In the genomic region with DNA sequence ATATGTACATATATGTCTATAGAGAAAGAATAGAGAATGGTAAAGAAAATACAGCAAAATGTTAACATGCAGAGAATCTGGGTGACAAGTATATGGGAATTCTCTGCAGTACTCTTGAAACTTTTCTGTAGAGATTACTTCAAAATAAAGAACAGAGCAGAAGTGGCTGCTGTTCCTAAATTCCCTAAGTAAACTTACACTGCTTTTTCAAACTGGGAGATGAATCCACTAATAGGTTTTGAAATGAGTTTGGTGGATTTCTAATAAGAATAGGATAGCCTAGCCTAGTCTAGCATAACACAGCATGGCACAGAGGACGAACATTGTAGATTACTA, we compare ENCODE assay signal across 1 cellular context.
TF ChIP-seq lines count a peak whose summit lies in the region.

No MANE protein-coding gene starts in this region.

TF ChIP-seq in HepG2, 621 proteins besides CTCF, POLR2A, EP300 and RAD21:
- TF ChIP-seq YEATS4 (CRISPR knock-in tag; IDR thresholded peaks at IDR 0.05; ENCODE audit: borderline replicate concordance) (no peak), ZNF329 (CRISPR knock-in tag; IDR thresholded peaks at IDR 0.05; ENCODE audit: low read depth) (no peak), SMYD3 (CRISPR knock-in tag; IDR thresholded peaks at IDR 0.05) (no peak)
- TF ChIP-seq, protein P1, sequence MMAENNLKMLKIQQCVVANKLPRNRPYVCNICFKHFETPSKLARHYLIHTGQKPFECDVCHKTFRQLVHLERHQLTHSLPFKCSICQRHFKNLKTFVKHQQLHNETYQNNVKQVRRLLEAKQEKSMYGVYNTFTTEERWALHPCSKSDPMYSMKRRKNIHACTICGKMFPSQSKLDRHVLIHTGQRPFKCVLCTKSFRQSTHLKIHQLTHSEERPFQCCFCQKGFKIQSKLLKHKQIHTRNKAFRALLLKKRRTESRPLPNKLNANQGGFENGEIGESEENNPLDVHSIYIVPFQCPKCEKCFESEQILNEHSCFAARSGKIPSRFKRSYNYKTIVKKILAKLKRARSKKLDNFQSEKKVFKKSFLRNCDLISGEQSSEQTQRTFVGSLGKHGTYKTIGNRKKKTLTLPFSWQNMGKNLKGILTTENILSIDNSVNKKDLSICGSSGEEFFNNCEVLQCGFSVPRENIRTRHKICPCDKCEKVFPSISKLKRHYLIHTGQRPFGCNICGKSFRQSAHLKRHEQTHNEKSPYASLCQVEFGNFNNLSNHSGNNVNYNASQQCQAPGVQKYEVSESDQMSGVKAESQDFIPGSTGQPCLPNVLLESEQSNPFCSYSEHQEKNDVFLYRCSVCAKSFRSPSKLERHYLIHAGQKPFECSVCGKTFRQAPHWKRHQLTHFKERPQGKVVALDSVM (CRISPR knock-in tag; IDR thresholded peaks at IDR 0.05) = no peak
TF ChIP-seq in HepG2: peak in this region for 0.
